In the genomic region with DNA sequence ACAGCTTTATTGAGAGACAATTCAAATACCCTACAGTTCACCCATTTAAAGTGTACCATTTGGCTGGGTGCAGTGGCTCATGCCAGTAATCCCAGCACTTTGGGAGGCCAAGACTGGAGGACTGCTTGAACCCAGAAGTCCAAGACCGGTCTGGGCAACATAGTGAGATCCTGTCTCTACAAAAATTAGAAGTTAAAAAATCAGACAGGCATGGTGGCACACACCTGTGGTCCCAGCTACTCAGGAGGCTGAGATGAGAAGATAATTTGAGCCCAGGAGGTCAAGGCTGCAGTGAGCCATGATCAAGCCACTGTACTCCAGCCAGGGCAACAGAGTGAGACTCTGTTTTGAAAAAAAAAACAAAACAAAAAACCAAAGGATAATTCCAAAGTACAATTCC, we compare ENCODE assay signal across 2 cellular contexts.
TF ChIP-seq lines count a peak whose summit lies in the region.

No MANE protein-coding gene starts in this region.

TF ChIP-seq in HEK293, 187 proteins besides CTCF, POLR2A, EP300 and RAD21:
- TF ChIP-seq ZNF121 (tag by site-specific recombination; IDR thresholded peaks at IDR 0.05) = peak; percentile 77
- TF ChIP-seq, protein P1, sequence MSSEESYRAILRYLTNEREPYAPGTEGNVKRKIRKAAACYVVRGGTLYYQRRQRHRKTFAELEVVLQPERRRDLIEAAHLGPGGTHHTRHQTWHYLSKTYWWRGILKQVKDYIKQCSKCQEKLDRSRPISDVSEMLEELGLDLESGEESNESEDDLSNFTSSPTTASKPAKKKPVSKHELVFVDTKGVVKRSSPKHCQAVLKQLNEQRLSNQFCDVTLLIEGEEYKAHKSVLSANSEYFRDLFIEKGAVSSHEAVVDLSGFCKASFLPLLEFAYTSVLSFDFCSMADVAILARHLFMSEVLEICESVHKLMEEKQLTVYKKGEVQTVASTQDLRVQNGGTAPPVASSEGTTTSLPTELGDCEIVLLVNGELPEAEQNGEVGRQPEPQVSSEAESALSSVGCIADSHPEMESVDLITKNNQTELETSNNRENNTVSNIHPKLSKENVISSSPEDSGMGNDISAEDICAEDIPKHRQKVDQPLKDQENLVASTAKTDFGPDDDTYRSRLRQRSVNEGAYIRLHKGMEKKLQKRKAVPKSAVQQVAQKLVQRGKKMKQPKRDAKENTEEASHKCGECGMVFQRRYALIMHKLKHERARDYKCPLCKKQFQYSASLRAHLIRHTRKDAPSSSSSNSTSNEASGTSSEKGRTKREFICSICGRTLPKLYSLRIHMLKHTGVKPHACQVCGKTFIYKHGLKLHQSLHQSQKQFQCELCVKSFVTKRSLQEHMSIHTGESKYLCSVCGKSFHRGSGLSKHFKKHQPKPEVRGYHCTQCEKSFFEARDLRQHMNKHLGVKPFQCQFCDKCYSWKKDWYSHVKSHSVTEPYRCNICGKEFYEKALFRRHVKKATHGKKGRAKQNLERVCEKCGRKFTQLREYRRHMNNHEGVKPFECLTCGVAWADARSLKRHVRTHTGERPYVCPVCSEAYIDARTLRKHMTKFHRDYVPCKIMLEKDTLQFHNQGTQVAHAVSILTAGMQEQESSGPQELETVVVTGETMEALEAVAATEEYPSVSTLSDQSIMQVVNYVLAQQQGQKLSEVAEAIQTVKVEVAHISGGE (tag by site-specific recombination; conservative IDR thresholded peaks at IDR 0.05; ENCODE audit: low read depth) = no peak
TF ChIP-seq in HEK293: peak in this region for 1.

TF ChIP-seq in HepG2, 621 proteins besides CTCF, POLR2A, EP300 and RAD21 (continues in another document):
- TF ChIP-seq STAG1 (CRISPR knock-in tag; IDR thresholded peaks at IDR 0.05) (no peak), PAX8 (CRISPR knock-in tag; IDR thresholded peaks at IDR 0.05; ENCODE audit: borderline replicate concordance) (no peak), MTF2 (CRISPR knock-in tag; IDR thresholded peaks at IDR 0.05; ENCODE audit: borderline replicate concordance) (no peak), ZNF333 (CRISPR knock-in tag; IDR thresholded peaks at IDR 0.05; ENCODE audit: borderline replicate concordance) (no peak), NFYC (CRISPR knock-in tag; IDR thresholded peaks at IDR 0.05) (no peak), ZNF615 (CRISPR knock-in tag; IDR thresholded peaks at IDR 0.05; ENCODE audit: borderline replicate concordance) (no peak), TEAD2 (CRISPR knock-in tag; IDR thresholded peaks at IDR 0.05) (no peak), ZFP82 (CRISPR knock-in tag; IDR thresholded peaks at IDR 0.05; ENCODE audit: borderline replicate concordance) (no peak), SATB2 (CRISPR knock-in tag; IDR thresholded peaks at IDR 0.05) (no peak), NFATC3 (CRISPR knock-in tag; IDR thresholded peaks at IDR 0.05) (no peak), HMG20B (CRISPR knock-in tag; conservative IDR thresholded peaks at IDR 0.05) (no peak), ZBTB3 (CRISPR knock-in tag; IDR thresholded peaks at IDR 0.05; ENCODE audit: borderline replicate concordance, low read depth) (no peak), MTA1 (CRISPR knock-in tag; IDR thresholded peaks at IDR 0.05; ENCODE audit: borderline replicate concordance) (no peak), KDM4B (CRISPR knock-in tag; IDR thresholded peaks at IDR 0.05) (no peak), NCOA2 (CRISPR knock-in tag; IDR thresholded peaks at IDR 0.05) (no peak), REXO4 (CRISPR knock-in tag; IDR thresholded peaks at IDR 0.05; ENCODE audit: borderline replicate concordance) (no peak), ZBTB7B (CRISPR knock-in tag; IDR thresholded peaks at IDR 0.05) (no peak), ZNF121 (CRISPR knock-in tag; IDR thresholded peaks at IDR 0.05) (peak; percentile 94), HNF4A (CRISPR knock-in tag; IDR thresholded peaks at IDR 0.05) (peak; percentile 27; the same call in 1 of the 2 replicates), ZNF772 (CRISPR knock-in tag; IDR thresholded peaks at IDR 0.05) (no peak), ZMYM3 (CRISPR knock-in tag; IDR thresholded peaks at IDR 0.05) (peak; percentile 83)
- TF ChIP-seq, protein P2, sequence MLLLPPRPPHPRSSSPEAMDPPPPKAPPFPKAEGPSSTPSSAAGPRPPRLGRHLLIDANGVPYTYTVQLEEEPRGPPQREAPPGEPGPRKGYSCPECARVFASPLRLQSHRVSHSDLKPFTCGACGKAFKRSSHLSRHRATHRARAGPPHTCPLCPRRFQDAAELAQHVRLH (CRISPR knock-in tag; IDR thresholded peaks at IDR 0.05; ENCODE audit: borderline replicate concordance, low read depth) = no peak
- TF ChIP-seq, protein P3, sequence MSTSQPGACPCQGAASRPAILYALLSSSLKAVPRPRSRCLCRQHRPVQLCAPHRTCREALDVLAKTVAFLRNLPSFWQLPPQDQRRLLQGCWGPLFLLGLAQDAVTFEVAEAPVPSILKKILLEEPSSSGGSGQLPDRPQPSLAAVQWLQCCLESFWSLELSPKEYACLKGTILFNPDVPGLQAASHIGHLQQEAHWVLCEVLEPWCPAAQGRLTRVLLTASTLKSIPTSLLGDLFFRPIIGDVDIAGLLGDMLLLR (CRISPR knock-in tag; IDR thresholded peaks at IDR 0.05) = no peak
- TF ChIP-seq, protein P4, sequence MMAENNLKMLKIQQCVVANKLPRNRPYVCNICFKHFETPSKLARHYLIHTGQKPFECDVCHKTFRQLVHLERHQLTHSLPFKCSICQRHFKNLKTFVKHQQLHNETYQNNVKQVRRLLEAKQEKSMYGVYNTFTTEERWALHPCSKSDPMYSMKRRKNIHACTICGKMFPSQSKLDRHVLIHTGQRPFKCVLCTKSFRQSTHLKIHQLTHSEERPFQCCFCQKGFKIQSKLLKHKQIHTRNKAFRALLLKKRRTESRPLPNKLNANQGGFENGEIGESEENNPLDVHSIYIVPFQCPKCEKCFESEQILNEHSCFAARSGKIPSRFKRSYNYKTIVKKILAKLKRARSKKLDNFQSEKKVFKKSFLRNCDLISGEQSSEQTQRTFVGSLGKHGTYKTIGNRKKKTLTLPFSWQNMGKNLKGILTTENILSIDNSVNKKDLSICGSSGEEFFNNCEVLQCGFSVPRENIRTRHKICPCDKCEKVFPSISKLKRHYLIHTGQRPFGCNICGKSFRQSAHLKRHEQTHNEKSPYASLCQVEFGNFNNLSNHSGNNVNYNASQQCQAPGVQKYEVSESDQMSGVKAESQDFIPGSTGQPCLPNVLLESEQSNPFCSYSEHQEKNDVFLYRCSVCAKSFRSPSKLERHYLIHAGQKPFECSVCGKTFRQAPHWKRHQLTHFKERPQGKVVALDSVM (CRISPR knock-in tag; IDR thresholded peaks at IDR 0.05) = peak; percentile 65
- TF ChIP-seq, protein P5, sequence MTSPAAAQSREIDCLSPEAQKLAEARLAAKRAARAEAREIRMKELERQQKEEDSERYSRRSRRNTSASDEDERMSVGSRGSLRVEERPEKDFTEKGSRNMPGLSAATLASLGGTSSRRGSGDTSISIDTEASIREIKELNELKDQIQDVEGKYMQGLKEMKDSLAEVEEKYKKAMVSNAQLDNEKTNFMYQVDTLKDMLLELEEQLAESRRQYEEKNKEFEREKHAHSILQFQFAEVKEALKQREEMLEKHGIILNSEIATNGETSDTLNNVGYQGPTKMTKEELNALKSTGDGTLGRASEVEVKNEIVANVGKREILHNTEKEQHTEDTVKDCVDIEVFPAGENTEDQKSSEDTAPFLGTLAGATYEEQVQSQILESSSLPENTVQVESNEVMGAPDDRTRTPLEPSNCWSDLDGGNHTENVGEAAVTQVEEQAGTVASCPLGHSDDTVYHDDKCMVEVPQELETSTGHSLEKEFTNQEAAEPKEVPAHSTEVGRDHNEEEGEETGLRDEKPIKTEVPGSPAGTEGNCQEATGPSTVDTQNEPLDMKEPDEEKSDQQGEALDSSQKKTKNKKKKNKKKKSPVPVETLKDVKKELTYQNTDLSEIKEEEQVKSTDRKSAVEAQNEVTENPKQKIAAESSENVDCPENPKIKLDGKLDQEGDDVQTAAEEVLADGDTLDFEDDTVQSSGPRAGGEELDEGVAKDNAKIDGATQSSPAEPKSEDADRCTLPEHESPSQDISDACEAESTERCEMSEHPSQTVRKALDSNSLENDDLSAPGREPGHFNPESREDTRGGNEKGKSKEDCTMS (CRISPR knock-in tag; conservative IDR thresholded peaks at IDR 0.05) = no peak
- TF ChIP-seq, protein P6, sequence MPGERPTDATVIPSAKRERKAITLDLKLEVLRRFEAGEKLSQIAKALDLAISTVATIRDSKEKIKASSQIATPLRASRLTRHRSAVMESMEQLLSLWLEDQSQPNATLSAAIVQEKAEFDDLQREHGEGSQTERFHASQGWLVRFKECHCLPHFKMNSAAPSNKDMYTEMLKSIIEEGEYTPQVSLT (CRISPR knock-in tag; IDR thresholded peaks at IDR 0.05; ENCODE audit: borderline replicate concordance, low read depth) = no peak
- TF ChIP-seq, protein P7, sequence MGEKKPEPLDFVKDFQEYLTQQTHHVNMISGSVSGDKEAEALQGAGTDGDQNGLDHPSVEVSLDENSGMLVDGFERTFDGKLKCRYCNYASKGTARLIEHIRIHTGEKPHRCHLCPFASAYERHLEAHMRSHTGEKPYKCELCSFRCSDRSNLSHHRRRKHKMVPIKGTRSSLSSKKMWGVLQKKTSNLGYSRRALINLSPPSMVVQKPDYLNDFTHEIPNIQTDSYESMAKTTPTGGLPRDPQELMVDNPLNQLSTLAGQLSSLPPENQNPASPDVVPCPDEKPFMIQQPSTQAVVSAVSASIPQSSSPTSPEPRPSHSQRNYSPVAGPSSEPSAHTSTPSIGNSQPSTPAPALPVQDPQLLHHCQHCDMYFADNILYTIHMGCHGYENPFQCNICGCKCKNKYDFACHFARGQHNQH (CRISPR knock-in tag; IDR thresholded peaks at IDR 0.05) = no peak
- TF ChIP-seq, protein P8, sequence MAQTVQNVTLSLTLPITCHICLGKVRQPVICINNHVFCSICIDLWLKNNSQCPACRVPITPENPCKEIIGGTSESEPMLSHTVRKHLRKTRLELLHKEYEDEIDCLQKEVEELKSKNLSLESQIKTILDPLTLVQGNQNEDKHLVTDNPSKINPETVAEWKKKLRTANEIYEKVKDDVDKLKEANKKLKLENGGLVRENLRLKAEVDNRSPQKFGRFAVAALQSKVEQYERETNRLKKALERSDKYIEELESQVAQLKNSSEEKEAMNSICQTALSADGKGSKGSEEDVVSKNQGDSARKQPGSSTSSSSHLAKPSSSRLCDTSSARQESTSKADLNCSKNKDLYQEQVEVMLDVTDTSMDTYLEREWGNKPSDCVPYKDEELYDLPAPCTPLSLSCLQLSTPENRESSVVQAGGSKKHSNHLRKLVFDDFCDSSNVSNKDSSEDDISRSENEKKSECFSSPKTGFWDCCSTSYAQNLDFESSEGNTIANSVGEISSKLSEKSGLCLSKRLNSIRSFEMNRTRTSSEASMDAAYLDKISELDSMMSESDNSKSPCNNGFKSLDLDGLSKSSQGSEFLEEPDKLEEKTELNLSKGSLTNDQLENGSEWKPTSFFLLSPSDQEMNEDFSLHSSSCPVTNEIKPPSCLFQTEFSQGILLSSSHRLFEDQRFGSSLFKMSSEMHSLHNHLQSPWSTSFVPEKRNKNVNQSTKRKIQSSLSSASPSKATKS (CRISPR knock-in tag; IDR thresholded peaks at IDR 0.05) = no peak
- TF ChIP-seq, protein P9, sequence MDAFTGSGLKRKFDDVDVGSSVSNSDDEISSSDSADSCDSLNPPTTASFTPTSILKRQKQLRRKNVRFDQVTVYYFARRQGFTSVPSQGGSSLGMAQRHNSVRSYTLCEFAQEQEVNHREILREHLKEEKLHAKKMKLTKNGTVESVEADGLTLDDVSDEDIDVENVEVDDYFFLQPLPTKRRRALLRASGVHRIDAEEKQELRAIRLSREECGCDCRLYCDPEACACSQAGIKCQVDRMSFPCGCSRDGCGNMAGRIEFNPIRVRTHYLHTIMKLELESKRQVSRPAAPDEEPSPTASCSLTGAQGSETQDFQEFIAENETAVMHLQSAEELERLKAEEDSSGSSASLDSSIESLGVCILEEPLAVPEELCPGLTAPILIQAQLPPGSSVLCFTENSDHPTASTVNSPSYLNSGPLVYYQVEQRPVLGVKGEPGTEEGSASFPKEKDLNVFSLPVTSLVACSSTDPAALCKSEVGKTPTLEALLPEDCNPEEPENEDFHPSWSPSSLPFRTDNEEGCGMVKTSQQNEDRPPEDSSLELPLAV (CRISPR knock-in tag; conservative IDR thresholded peaks at IDR 0.05; ENCODE audit: low read depth) = no peak
- TF ChIP-seq, protein P10, sequence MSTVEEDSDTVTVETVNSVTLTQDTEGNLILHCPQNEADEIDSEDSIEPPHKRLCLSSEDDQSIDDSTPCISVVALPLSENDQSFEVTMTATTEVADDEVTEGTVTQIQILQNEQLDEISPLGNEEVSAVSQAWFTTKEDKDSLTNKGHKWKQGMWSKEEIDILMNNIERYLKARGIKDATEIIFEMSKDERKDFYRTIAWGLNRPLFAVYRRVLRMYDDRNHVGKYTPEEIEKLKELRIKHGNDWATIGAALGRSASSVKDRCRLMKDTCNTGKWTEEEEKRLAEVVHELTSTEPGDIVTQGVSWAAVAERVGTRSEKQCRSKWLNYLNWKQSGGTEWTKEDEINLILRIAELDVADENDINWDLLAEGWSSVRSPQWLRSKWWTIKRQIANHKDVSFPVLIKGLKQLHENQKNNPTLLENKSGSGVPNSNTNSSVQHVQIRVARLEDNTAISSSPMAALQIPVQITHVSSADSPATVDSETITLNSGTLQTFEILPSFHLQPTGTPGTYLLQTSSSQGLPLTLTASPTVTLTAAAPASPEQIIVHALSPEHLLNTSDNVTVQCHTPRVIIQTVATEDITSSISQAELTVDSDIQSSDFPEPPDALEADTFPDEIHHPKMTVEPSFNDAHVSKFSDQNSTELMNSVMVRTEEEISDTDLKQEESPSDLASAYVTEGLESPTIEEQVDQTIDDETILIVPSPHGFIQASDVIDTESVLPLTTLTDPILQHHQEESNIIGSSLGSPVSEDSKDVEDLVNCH (CRISPR knock-in tag; IDR thresholded peaks at IDR 0.05) = no peak
- TF ChIP-seq, protein P11, sequence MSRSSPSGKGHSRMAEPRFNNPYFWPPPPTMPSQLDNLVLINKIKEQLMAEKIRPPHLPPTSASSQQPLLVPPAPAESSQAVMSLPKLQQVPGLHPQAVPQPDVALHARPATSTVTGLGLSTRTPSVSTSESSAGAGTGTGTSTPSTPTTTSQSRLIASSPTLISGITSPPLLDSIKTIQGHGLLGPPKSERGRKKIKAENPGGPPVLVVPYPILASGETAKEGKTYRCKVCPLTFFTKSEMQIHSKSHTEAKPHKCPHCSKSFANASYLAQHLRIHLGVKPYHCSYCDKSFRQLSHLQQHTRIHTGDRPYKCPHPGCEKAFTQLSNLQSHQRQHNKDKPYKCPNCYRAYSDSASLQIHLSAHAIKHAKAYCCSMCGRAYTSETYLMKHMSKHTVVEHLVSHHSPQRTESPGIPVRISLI (CRISPR knock-in tag; IDR thresholded peaks at IDR 0.05; ENCODE audit: borderline replicate concordance) = peak; percentile 65; the same call in 1 of the 2 replicates
